In genomic region chr3:32577621-32578556, GRCh38 we compare ENCODE assay signal across 8 cellular contexts. TPM values are rescaled to one million over a fixed set of nuclear protein-coding genes. Genes with fewer than 3 reads are reported as not detected.
A peak's percentile ranks its signal among the peaks of the same experiment; 100 is the strongest.
DNase-seq lines count a peak whose midpoint lies in the region; ATAC-seq, FAIRE-seq and TF ChIP-seq lines count a peak whose summit lies in the region.

No MANE protein-coding gene starts in this region.

- WGBS in HepG2 (ENCODE audit: low lambda C conversion rate) = 3% methylated on average over 8 of the region's 8 CpGs

- peak overlapping the region; percentile 29 to 48 (median 31); a peak in 5 of 6 replicates for H3K4me3 ChIP-seq in HepG2 (replicated peaks in 1 of 3; ENCODE audit: insufficient read depth in 1 of 3, low read depth in 2 of 3, low read length in 3 of 3)

- H3K4me3 Mint-ChIP-seq in activated T-cell treated with anti-CD3 and anti-CD28 coated beads, Interleukin-2, amount 50 U/mL, for 72 hours = peak overlapping the region; percentile 70 to 78

- CTCF ChIA-PET in HepG2 (lab: Yijun Ruan, JAX; ENCODE audit: low intra/inter-chr PET ratio, low total read pairs) = no interaction called here

- POLR2A ChIA-PET in HepG2 (lab: Yijun Ruan, JAX) = no interaction called here

- no peak for TF ChIP-seq RAD21 in HepG2 (CRISPR knock-in tag; IDR thresholded peaks at IDR 0.05)

- no peak for FAIRE-seq in HepG2 (lab: Jason Lieb, UNC)

- H4K20me1 ChIP-seq in HepG2 (ENCODE audit: insufficient read depth, low read length) = no peaks in the 10 kb centered on the region

- TF ChIP-seq EP300 in HepG2 (IDR thresholded peaks at IDR 0.05; ENCODE audit: low read depth in 2 of 2, low read length in 2 of 2) = no peak
- TF ChIP-seq EP300 in HepG2 (CRISPR knock-in tag; IDR thresholded peaks at IDR 0.05; ENCODE audit: borderline replicate concordance) = no peak

- H3K4me1 ChIP-seq in HepG2 (ENCODE audit: insufficient read depth, low read length) = peaks cover 32% of the 10 kb centered on the region

- H3K36me3 ChIP-seq in HepG2 (replicated peaks in 1 of 2; ENCODE audit: control insufficient read depth in 1 of 2, insufficient read depth in 2 of 2, low read length in 2 of 2) = no peaks in the 10 kb centered on the region

- no peak for TF ChIP-seq CTCF in HepG2 (CRISPR knock-in tag; IDR thresholded peaks at IDR 0.05)

- H3K27me3 ChIP-seq in HepG2 (ENCODE audit: control insufficient read depth in 1 of 2, insufficient read depth in 2 of 2, low read length in 2 of 2) = no peaks in the 10 kb centered on the region

- peak overlapping the region; percentile 75 for H3K4me2 ChIP-seq in HepG2 (ENCODE audit: low read depth, low read length)

- no peaks in the 10 kb centered on the region for H3K9me3 ChIP-seq in HepG2 (ENCODE audit: low read length)

- no TSS peak for BruUV-seq in HepG2 (replicated peaks; lab: Mats Ljungman, UMichigan)

- in situ Hi-C loops in HepG2 (cut with HindIII; ENCODE audit: extremely low pct_ligation_motif_present, low pct_unique_long_range_greater_than_20kb) = no loop called here

- peak; percentile 95 for ATAC-seq in GM19463 (IDR thresholded peaks at IDR 0.05; ENCODE audit: unreplicated experiment)
- peak; percentile 87 for ATAC-seq in HG03469 (IDR thresholded peaks at IDR 0.05; ENCODE audit: unreplicated experiment)
- ATAC-seq in activated T-cell treated with anti-CD3 and anti-CD28 coated beads, Interleukin-2, amount 50 U/mL, for 72 hours (replicated peaks in 1 of 2) = peak; percentile 71 to 78
- ATAC-seq in HepG2 = peak; percentile 54

- no peaks in the 10 kb centered on the region for H3K9me3 Mint-ChIP-seq in activated T-cell treated with anti-CD3 and anti-CD28 coated beads, Interleukin-2, amount 50 U/mL, for 72 hours

- DNase-seq in GM03348 (ENCODE audit: low spot score) (peak; percentile 66), HepG2 (ENCODE audit: low spot score) (no peak), SW480 (ENCODE audit: low spot score) (no peak), NCI-H510A treated with DMSO at 0.1 percent for 48 hours (lab: John Stamatoyannopoulos, UW) (no peak), NCI-H748 treated with DMSO at 0.1 percent for 48 hours (lab: John Stamatoyannopoulos, UW) (no peak)
- DNase-seq in activated T-cell treated with anti-CD3 and anti-CD28 coated beads, Interleukin-2, amount 50 U/mL, for 72 hours = peak; percentile 7 to 22

- H3K9ac ChIP-seq in HepG2 (ENCODE audit: insufficient read depth, low read depth, low read length) = peak overlapping the region; percentile 15; the same call in 1 of the 2 replicates

- H3K36me3 Mint-ChIP-seq in activated T-cell treated with anti-CD3 and anti-CD28 coated beads, Interleukin-2, amount 50 U/mL, for 72 hours (ENCODE audit: insufficient read depth in 2 of 2) = no peaks in the 10 kb centered on the region

- no peak for TF ChIP-seq POLR2A in HepG2 (IDR thresholded peaks at IDR 0.05; ENCODE audit: insufficient read depth in 1 of 2, low read depth in 2 of 2, low read length in 2 of 2)

- H3K79me2 ChIP-seq in HepG2 (ENCODE audit: insufficient read depth, low read length) = no peaks in the 10 kb centered on the region

- H3K4me1 Mint-ChIP-seq in activated T-cell treated with anti-CD3 and anti-CD28 coated beads, Interleukin-2, amount 50 U/mL, for 72 hours (ENCODE audit: low read depth) = peaks cover 13% of the 10 kb centered on the region

- peak overlapping the region; percentile 80 for H2AFZ ChIP-seq in HepG2 (ENCODE audit: low read length)

- intact Hi-C loops in HepG2 (cut with micrococcal nuclease; ENCODE audit: unreplicated experiment) = loop anchor here (1.0 to 10.0 kb wide), 2 partner anchors 8 to 107 kb away; partner anchors contain the start of genes CNOT10 and DYNC1LI1

- no peak overlapping the region for H3K27ac ChIP-seq in HepG2 (ENCODE audit: extremely low read length, insufficient read depth, low read length)

- H3K27me3 Mint-ChIP-seq in activated T-cell treated with anti-CD3 and anti-CD28 coated beads, Interleukin-2, amount 50 U/mL, for 72 hours (ENCODE audit: low read depth) = no peaks in the 10 kb centered on the region

- peak overlapping the region; percentile 47 for H3K27ac Mint-ChIP-seq in activated T-cell treated with anti-CD3 and anti-CD28 coated beads, Interleukin-2, amount 50 U/mL, for 72 hours

TF ChIP-seq in HepG2, 621 proteins besides CTCF, POLR2A, EP300 and RAD21:
- TF ChIP-seq RXRA (CRISPR knock-in tag; IDR thresholded peaks at IDR 0.05) = no peak
- no peak for TF ChIP-seq NPAS2 (CRISPR knock-in tag; IDR thresholded peaks at IDR 0.05; ENCODE audit: borderline replicate concordance)
- TF ChIP-seq ZNF687 (CRISPR knock-in tag; IDR thresholded peaks at IDR 0.05) = no peak
- no peak for TF ChIP-seq IRF1 (CRISPR knock-in tag; IDR thresholded peaks at IDR 0.05; ENCODE audit: low read depth)
- no peak for TF ChIP-seq CEBPG (CRISPR knock-in tag; IDR thresholded peaks at IDR 0.05)
- no peak for TF ChIP-seq ERF (CRISPR knock-in tag; IDR thresholded peaks at IDR 0.05)

RNA-seq across cellular contexts. Expression of gene DYNC1LI1, which starts 7.2 kb away (rescaled TPM):
- total RNA-seq in activated T-cell treated with anti-CD3 and anti-CD28 coated beads, Interleukin-2, amount 50 U/mL, for 72 hours = 10 to 100 TPM; 31.1 to 34.5 TPM
- total RNA-seq in HepG2 (2016; rRNA removed; fragmentation: Illumina TruSeq; extraction: Trizol) = 37.1 and 51.6 TPM in 2 replicates
- 33.6 and 36.9 TPM in 2 replicates for total RNA-seq in HepG2 (2016; cell fraction: cytosol; rRNA removed; fragmentation: Illumina TruSeq; extraction: Trizol; ENCODE audit: low read depth)
- 39.2 and 45.8 TPM in 2 replicates for total RNA-seq in HepG2 (2016; cell fraction: insoluble cytoplasmic fraction; rRNA removed; fragmentation: Illumina TruSeq; extraction: Trizol)
- total RNA-seq in HepG2 (2016; cell fraction: membrane; rRNA removed; fragmentation: Illumina TruSeq; extraction: Trizol) = 14.4 and 17.4 TPM in 2 replicates
- total RNA-seq in HepG2 (2016; cell fraction: nucleus; rRNA removed; fragmentation: Illumina TruSeq; extraction: Trizol) = 25.8 and 26.3 TPM in 2 replicates
- polyA plus RNA-seq in HepG2 (2011; rRNA removed) = 10.5 and 13.4 TPM in 2 replicates
- 6.3 and 7.7 TPM in 2 replicates for polyA plus RNA-seq in HepG2 (2011; cell fraction: cytosol; rRNA removed)
- 5.8 and 6.5 TPM in 2 replicates for polyA plus RNA-seq in HepG2 (2011; cell fraction: nucleus; rRNA removed)
- 18.4 and 21.5 TPM in 2 replicates for polyA plus RNA-seq in HepG2 (2012)
- 3.1 and 3.3 TPM in 2 replicates for polyA plus RNA-seq in HepG2 (2016; cell fraction: cytosol; fragmentation: Illumina TruSeq; extraction: Trizol; ENCODE audit: low read depth)
- 48.8 and 52.8 TPM in 2 replicates for polyA plus RNA-seq in HepG2 (2016; cell fraction: insoluble cytoplasmic fraction; fragmentation: Illumina TruSeq; extraction: Trizol; ENCODE audit: low read depth)
- 6.3 TPM in 2 replicates for polyA plus RNA-seq in HepG2 (2016; cell fraction: membrane; fragmentation: Illumina TruSeq; extraction: Trizol; ENCODE audit: low read depth)
- 23.4 and 26.9 TPM in 2 replicates for polyA plus RNA-seq in HepG2 (2016; cell fraction: nucleus; fragmentation: Illumina TruSeq; extraction: Trizol; ENCODE audit: insufficient read depth, low read depth)
- polyA minus RNA-seq in HepG2 (2011; rRNA and poly(A)+ RNA removed; ENCODE audit: low replicate concordance) = 10.8 and 15.6 TPM in 2 replicates
- polyA minus RNA-seq in HepG2 (2011; cell fraction: cytosol; rRNA and poly(A)+ RNA removed) = 8.9 and 10.4 TPM in 2 replicates
- 26.1 and 27.7 TPM in 2 replicates for polyA minus RNA-seq in HepG2 (2011; cell fraction: nucleus; rRNA and poly(A)+ RNA removed)

Comparison
In these comparisons a context has a peak if more than half of its experiments do, and no peak if none do; other contexts are left out.
1. DNase-seq: peak in GM03348 (single experiment) and activated T-cell treated with anti-CD3 and anti-CD28 coated beads, Interleukin-2, amount 50 U/mL, for 72 hours (2 of 2); none in HepG2 (single experiment), SW480 (single experiment), NCI-H510A treated with DMSO at 0.1 percent for 48 hours (single experiment) and NCI-H748 treated with DMSO at 0.1 percent for 48 hours (single experiment).
2. Peak in every context shown above with its lines, with median percentiles within 50 percentile points of each other: ATAC-seq.